ENCODE assay signal across 20 cellular contexts in genomic region chr5:3615217-3615616, GRCh38. TPM values are rescaled to one million over a fixed set of nuclear protein-coding genes. Genes with fewer than 3 reads are reported as not detected.
DNase-seq lines count a peak whose midpoint lies in the region; ATAC-seq and TF ChIP-seq lines count a peak whose summit lies in the region.
"Had no signal": no experiment of that assay in that cellular context is flagged by ENCODE, and none has a peak within 500 bp of the region (broad histone marks: within the 10 kb centered on the region; RNA-seq: fewer than 3 reads in every experiment).

No MANE protein-coding gene starts in this region.

- peak; percentile 63 for ATAC-seq in RWPE2 (ENCODE audit: low read depth)
- ATAC-seq: CD8-positive, alpha-beta T cell; GM12878; GM23338; HCT116 had no signal

- peaks cover 13% of the 10 kb centered on the region for H3K36me3 Mint-ChIP-seq in neural crest cell (ENCODE audit: low read depth)
- H3K36me3 Mint-ChIP-seq: CD4-positive, CD25-positive, alpha-beta regulatory T cell; CD8-positive, alpha-beta T cell had no signal

- TF ChIP-seq CTCF in RWPE2 (IDR thresholded peaks at IDR 0.05; ENCODE audit: poor library complexity, severe bottlenecking) (no peak), epithelial cell of esophagus (IDR thresholded peaks at IDR 0.05; ENCODE audit: insufficient read depth, low read depth, low read length, missing control alignments) (no peak), neural crest cell (conservative IDR thresholded peaks at IDR 0.05) (no peak), A673 (conservative IDR thresholded peaks at IDR 0.05; ENCODE audit: low read depth, low read length) (no peak)

- CTCF ChIA-PET in A673 (lab: Charles Lee) = no interaction called here

- H3K36me3 ChIP-seq in RWPE2 (ENCODE audit: low read depth) (no peaks in the 10 kb centered on the region), A673 (ENCODE audit: insufficient read depth, low read length, poor library complexity, severe bottlenecking) (no peaks in the 10 kb centered on the region)

- H3K9me3 ChIP-seq in RWPE2 (ENCODE audit: severe bottlenecking) (peaks cover 4% of the 10 kb centered on the region), A673 (ENCODE audit: low read depth, low read length, poor library complexity, severe bottlenecking) (peaks cover 16% of the 10 kb centered on the region)
- H3K9me3 ChIP-seq: BLaER1, Caco-2 had no signal

- no peak overlapping the region for H3K4me3 ChIP-seq in RWPE2 (ENCODE audit: severe bottlenecking)
- H3K4me3 ChIP-seq in epithelial cell of esophagus (ENCODE audit: low read length) = no peak overlapping the region
- no peak overlapping the region for H3K4me3 ChIP-seq in A673 (ENCODE audit: low read depth, low read length, poor library complexity, severe bottlenecking)
- H3K4me3 ChIP-seq: BLaER1, GM12878, GM23338 had no signal

- peak overlapping the region; percentile 67 for H3K27ac Mint-ChIP-seq in neural crest cell (ENCODE audit: unreplicated experiment)
- H3K27ac Mint-ChIP-seq: B cell; CD4-positive, CD25-positive, alpha-beta regulatory T cell; CD8-positive, alpha-beta T cell; GM23338; H9 had no signal

- no peaks in the 10 kb centered on the region for H3K9me3 Mint-ChIP-seq in neural crest cell
- H3K9me3 Mint-ChIP-seq: H9 had no signal

- H3K27me3 ChIP-seq in RWPE2 (ENCODE audit: insufficient read depth, poor library complexity, severe bottlenecking) (no peaks in the 10 kb centered on the region), A673 (replicated peaks; ENCODE audit: insufficient read depth, low read depth, low read length, poor library complexity) (no peaks in the 10 kb centered on the region)
- H3K27me3 ChIP-seq: BLaER1 had no signal

- no peaks in the 10 kb centered on the region for H3K27me3 Mint-ChIP-seq in neural crest cell (ENCODE audit: low read depth)
- H3K27me3 Mint-ChIP-seq: B cell; CD4-positive, CD25-positive, alpha-beta regulatory T cell had no signal

- H3K4me1 Mint-ChIP-seq in neural crest cell = peaks cover 6% of the 10 kb centered on the region
- H3K4me1 Mint-ChIP-seq: B cell; CD4-positive, CD25-positive, alpha-beta regulatory T cell had no signal

- intact Hi-C loops in A673 (cut with micrococcal nuclease; ENCODE audit: unreplicated experiment) = no loop called here

- POLR2A ChIA-PET in A673 (lab: Charles Lee; ENCODE audit: low non-redundant PET) = no interaction called here

- peaks cover 4% of the 10 kb centered on the region for H3K4me1 ChIP-seq in RWPE2 (ENCODE audit: insufficient read depth, poor library complexity, severe bottlenecking)
- H3K4me1 ChIP-seq in A673 (ENCODE audit: insufficient read depth, low read length, poor library complexity, severe bottlenecking) = no peaks in the 10 kb centered on the region
- H3K4me1 ChIP-seq: Caco-2 had no signal

- DNase-seq in RWPE2 (ENCODE audit: low spot score) (no peak), epithelial cell of esophagus (ENCODE audit: low read depth) (peak; percentile 65), neural crest cell (ENCODE audit: low read depth, low spot score) (no peak), NCI-H2029 (lab: John Stamatoyannopoulos, UW) (no peak), NCI-H69 (lab: John Stamatoyannopoulos, UW) (no peak), A673 (ENCODE audit: low spot score) (no peak)
- DNase-seq: Caco-2; CD4-positive, CD25-positive, alpha-beta regulatory T cell; CD8-positive, alpha-beta T cell; DMS153; DMS79; EL; GDM1; H9 had no signal

- H3K27ac ChIP-seq in RWPE2 (ENCODE audit: poor library complexity, severe bottlenecking) (no peak overlapping the region), A673 (ENCODE audit: low read depth, low read length, poor library complexity, severe bottlenecking) (no peak overlapping the region)
- H3K27ac ChIP-seq: BLaER1, C4-2B had no signal

- no TSS peak for BruUV-seq in A673 (replicated peaks; lab: Mats Ljungman, UMichigan)

- H3K4me3 Mint-ChIP-seq in neural crest cell = no peak overlapping the region
- H3K4me3 Mint-ChIP-seq: B cell; CD4-positive, CD25-positive, alpha-beta regulatory T cell; CD8-positive, alpha-beta T cell; GM23338; H9 had no signal

RNA-seq across cellular contexts. Expression of gene IRX1, which starts 19.6 kb away (rescaled TPM):
- total RNA-seq in neural crest cell = 24.8 and 26.1 TPM in 2 replicates
- total RNA-seq in A673 (2021) = not detected in 2 replicates
- total RNA-seq: B cell; Caco-2; CD4-positive, CD25-positive, alpha-beta regulatory T cell; CD8-positive, alpha-beta T cell; GM12878 had no signal

Comparison
In these comparisons a context has a peak if more than half of its experiments do, and no peak if none do; other contexts are left out.
1. RNA of gene IRX1, which starts 19.6 kb away (total RNA-seq): 24.8 to 26.1 TPM in neural crest cell; not detected in A673; every median in the first group is over 10 times any median in the second.